Comparison of ENCODE assay signal across 9 cellular contexts in genomic region chr15:81296218-81296617, GRCh38. TPM values are rescaled to one million over a fixed set of nuclear protein-coding genes. Genes with fewer than 3 reads are reported as not detected.
DNase-seq lines count a peak whose midpoint lies in the region; ATAC-seq, FAIRE-seq and TF ChIP-seq lines count a peak whose summit lies in the region.
"Had no signal": no experiment of that assay in that cellular context is flagged by ENCODE, and none has a peak within 500 bp of the region (broad histone marks: within the 10 kb centered on the region; RNA-seq: fewer than 3 reads in every experiment).

No MANE protein-coding gene starts in this region.

- POLR2A ChIA-PET in activated CD4-positive, alpha-beta memory T cell treated with anti-CD3 and anti-CD28 coated beads, Interleukin-2, amount 10 ng/mL, durations not matched to agents 7 days and 5 days (lab: Charles Lee): interaction anchor here (0.7 to 5.9 kb wide), 12 partner anchors 9 to 308 kb away, joined by 3 to 40 read pairs (median 4); partner anchors contain the start of genes STARD5 and TLNRD1

- no peak for TF ChIP-seq POLR2A in tibial nerve (IDR thresholded peaks at IDR 0.05)

- no peaks in the 10 kb centered on the region for H3K27me3 Mint-ChIP-seq in activated CD4-positive, alpha-beta memory T cell treated with anti-CD3 and anti-CD28 coated beads, Interleukin-2, amount 10 ng/mL, durations not matched to agents 7 days and 5 days

- peaks cover 52% of the 10 kb centered on the region for H3K36me3 Mint-ChIP-seq in activated CD4-positive, alpha-beta memory T cell treated with anti-CD3 and anti-CD28 coated beads, Interleukin-2, amount 10 ng/mL, durations not matched to agents 7 days and 5 days (ENCODE audit: low read depth)

- H2AFZ ChIP-seq in keratinocyte (ENCODE audit: control insufficient read depth, low read length): no peak overlapping the region
- H2AFZ ChIP-seq in hepatocyte: no peak overlapping the region

- H3K9me1 ChIP-seq in keratinocyte (ENCODE audit: control insufficient read depth, extremely low read depth, insufficient read depth, low read length): no peaks in the 10 kb centered on the region

- no peaks in the 10 kb centered on the region for H3K9me3 Mint-ChIP-seq in activated CD4-positive, alpha-beta memory T cell treated with anti-CD3 and anti-CD28 coated beads, Interleukin-2, amount 10 ng/mL, durations not matched to agents 7 days and 5 days

- intact Hi-C loops in Right ventricle myocardium inferior (cut with DNase I): no loop called here
- intact Hi-C loops in cardiac septum (cut with DNase I): no loop called here

- H3K4me3 ChIP-seq in keratinocyte (ENCODE audit: control insufficient read depth in 2 of 3, extremely low read depth in 1 of 3, insufficient read depth in 2 of 3, low read depth in 1 of 3, low read length in 3 of 3): no peak overlapping the region
- H3K4me3 ChIP-seq in tibial nerve: no peak overlapping the region
- no peak overlapping the region for H3K4me3 ChIP-seq in hepatocyte

- WGBS in tibial nerve, 2 donors: 83 to 84% methylated on average over 2 of the region's 2 CpGs
- WGBS in hepatocyte (ENCODE audit: low lambda C conversion rate, missing lambda C conversion rate): 88% methylated on average over 2 of the region's 2 CpGs

- H3K4me3 Mint-ChIP-seq in activated CD4-positive, alpha-beta memory T cell treated with anti-CD3 and anti-CD28 coated beads, Interleukin-2, amount 10 ng/mL, durations not matched to agents 7 days and 5 days: peak overlapping the region; percentile 98

- H4K20me1 ChIP-seq in keratinocyte (ENCODE audit: control insufficient read depth, extremely low read depth, insufficient read depth, low read length) (no peaks in the 10 kb centered on the region), hepatocyte (ENCODE audit: insufficient read depth, poor library complexity, severe bottlenecking) (no peaks in the 10 kb centered on the region)

- DNase-seq in Right ventricle myocardium inferior (ENCODE audit: missing footprints) (no peak), cardiac septum (ENCODE audit: low spot score) (no peak), keratinocyte (ENCODE audit: low read depth, low spot score) (no peak), tibial nerve (ENCODE audit: low spot score in 2 of 2) (no peak), omental fat pad (ENCODE audit: low spot score) (no peak), hepatocyte (ENCODE audit: low spot score) (no peak)
- no peak for DNase-seq in activated CD4-positive, alpha-beta memory T cell treated with anti-CD3 and anti-CD28 coated beads, Interleukin-2, amount 10 ng/mL, durations not matched to agents 7 days and 5 days
- DNase-seq: NCI-H2171 had no signal

- H3K36me3 ChIP-seq in keratinocyte (ENCODE audit: control insufficient read depth in 2 of 2, extremely low read depth in 1 of 2, insufficient read depth in 2 of 2, low read length in 2 of 2) (no peaks in the 10 kb centered on the region), tibial nerve (peaks cover 0 to 58% (median 0%) of the 10 kb centered on the region in 3 donors), hepatocyte (replicated peaks; ENCODE audit: insufficient read depth, low read depth) (no peaks in the 10 kb centered on the region)

- TF ChIP-seq CTCF in keratinocyte (optimal IDR thresholded peaks at IDR 0.05 in 1 of 3, IDR thresholded peaks at IDR 0.05 in 1 of 3, conservative IDR thresholded peaks at IDR 0.05 in 1 of 3; ENCODE audit: extremely low read depth in 1 of 3, insufficient read depth in 2 of 3, low read length in 3 of 3): no peak
- no peak for TF ChIP-seq CTCF in tibial nerve (IDR thresholded peaks at IDR 0.05)
- TF ChIP-seq CTCF in omental fat pad (IDR thresholded peaks at IDR 0.05): no peak
- TF ChIP-seq CTCF in hepatocyte (IDR thresholded peaks at IDR 0.05; ENCODE audit: poor library complexity): no peak

- FAIRE-seq in keratinocyte (lab: Jason Lieb, UNC): peak; percentile 36

- CTCF ChIA-PET in activated CD4-positive, alpha-beta memory T cell treated with anti-CD3 and anti-CD28 coated beads, Interleukin-2, amount 10 ng/mL, durations not matched to agents 7 days and 5 days (lab: Charles Lee): interaction anchor here (1.0 to 2.3 kb wide), 8 partner anchors 9 to 295 kb away, joined by 3 to 8 read pairs (median 6); partner anchors contain the start of gene STARD5

- H3K9ac ChIP-seq in keratinocyte (ENCODE audit: control insufficient read depth, extremely low read depth, insufficient read depth, low read length): no peak overlapping the region

- no peak overlapping the region for H3K27ac ChIP-seq in keratinocyte (ENCODE audit: control insufficient read depth, insufficient read depth, low read length)
- peak overlapping the region in 3 of 4 donors; percentile 75 to 82 (median 75) for H3K27ac ChIP-seq in tibial nerve
- no peak overlapping the region for H3K27ac ChIP-seq in hepatocyte

- peak overlapping the region; percentile 96 for H3K27ac Mint-ChIP-seq in activated CD4-positive, alpha-beta memory T cell treated with anti-CD3 and anti-CD28 coated beads, Interleukin-2, amount 10 ng/mL, durations not matched to agents 7 days and 5 days

- no peaks in the 10 kb centered on the region for H3K9me3 ChIP-seq in keratinocyte (ENCODE audit: control insufficient read depth, low read depth, low read length)
- H3K9me3 ChIP-seq in tibial nerve: no peaks in the 10 kb centered on the region
- no peaks in the 10 kb centered on the region for H3K9me3 ChIP-seq in hepatocyte (ENCODE audit: low read depth)

- H3K27me3 ChIP-seq in keratinocyte (ENCODE audit: control insufficient read depth, extremely low read depth, insufficient read depth, low read length): no peaks in the 10 kb centered on the region
- no peaks in the 10 kb centered on the region for H3K27me3 ChIP-seq in tibial nerve
- H3K27me3 ChIP-seq in hepatocyte: no peaks in the 10 kb centered on the region

- H3K9me2 ChIP-seq in hepatocyte (replicated peaks; ENCODE audit: insufficient read depth): no peaks in the 10 kb centered on the region

- H3K79me2 ChIP-seq in keratinocyte (ENCODE audit: control insufficient read depth, insufficient read depth, low read length) (no peaks in the 10 kb centered on the region), hepatocyte (no peaks in the 10 kb centered on the region)

- ATAC-seq in Right ventricle myocardium inferior (peak; percentile 2), omental fat pad (ENCODE audit: low FRiP score) (no peak), HG02759 (IDR thresholded peaks at IDR 0.05; ENCODE audit: unreplicated experiment) (no peak)

- H3K4me1 ChIP-seq in keratinocyte (ENCODE audit: control insufficient read depth, extremely low read depth, insufficient read depth, low read length) (peaks cover 18% of the 10 kb centered on the region), tibial nerve (peaks cover 0 to 36% (median 17%) of the 10 kb centered on the region in 4 donors), hepatocyte (ENCODE audit: insufficient read depth) (no peaks in the 10 kb centered on the region)

- H3K4me1 Mint-ChIP-seq in activated CD4-positive, alpha-beta memory T cell treated with anti-CD3 and anti-CD28 coated beads, Interleukin-2, amount 10 ng/mL, durations not matched to agents 7 days and 5 days: peaks cover 64% of the 10 kb centered on the region

- no peak for TF ChIP-seq EP300 in tibial nerve (IDR thresholded peaks at IDR 0.05)

- dilution Hi-C loops in keratinocyte (cut with MboI; ENCODE audit: extremely low pct_ligation_motif_present, low sequenced_read_pairs): no loop called here

- H3K4me2 ChIP-seq in keratinocyte (ENCODE audit: control insufficient read depth, extremely low read depth, insufficient read depth, low read depth, low read length): no peak overlapping the region
- no peak overlapping the region for H3K4me2 ChIP-seq in hepatocyte

RNA-seq across cellular contexts. Expression of gene STARD5, which starts 27.7 kb away (rescaled TPM):
- 2.2 TPM for total RNA-seq in Right ventricle myocardium inferior
- 1.3 TPM for total RNA-seq in cardiac septum
- 1 to 10 TPM; 4.2 TPM for total RNA-seq in activated CD4-positive, alpha-beta memory T cell treated with anti-CD3 and anti-CD28 coated beads, Interleukin-2, amount 10 ng/mL, durations not matched to agents 7 days and 5 days
- polyA plus RNA-seq in keratinocyte: 38.8 to 56.4 TPM (median 40.2 TPM) in 3 replicates
- polyA plus RNA-seq in keratinocyte (2011; ENCODE audit: low read depth): 21.1 TPM
- 37.3 and 38.8 TPM in 2 replicates for polyA plus RNA-seq in keratinocyte (2011; cell fraction: cytosol; rRNA removed)
- 99.9 and 113 TPM in 2 replicates for polyA plus RNA-seq in keratinocyte (2011; cell fraction: nucleus; rRNA removed)
- polyA plus RNA-seq in keratinocyte (2012; ENCODE audit: low replicate concordance): 18.6 and 35.3 TPM in 2 replicates
- 35.0 to 74.5 TPM (median 47.4 TPM) in 3 replicates for polyA minus RNA-seq in keratinocyte
- 14.6 TPM for polyA minus RNA-seq in keratinocyte (2011; cell fraction: cytosol; rRNA and poly(A)+ RNA removed)
- 22.9 and 38.5 TPM in 2 replicates for polyA minus RNA-seq in keratinocyte (2011; cell fraction: nucleus; rRNA and poly(A)+ RNA removed)
- total RNA-seq in tibial nerve: 1 to 10 TPM; 4.9 to 7.1 (median 6.1) TPM
- 1 to 10 TPM; 2.7 to 8.0 (median 5.0) TPM for total RNA-seq in omental fat pad
- 7.2 and 8.2 TPM in 2 replicates for total RNA-seq in hepatocyte
- 10.6 and 13.7 TPM in 2 replicates for polyA plus RNA-seq in hepatocyte

Comparison
In these comparisons a context has a peak if more than half of its experiments do, and no peak if none do; other contexts are left out.
1. H3K27ac ChIP-seq: peak in tibial nerve (3 of 4); none in keratinocyte (single experiment) and hepatocyte (single experiment).